1 cellular context compared by ENCODE assay signal in genomic region chr1:21439721-21440629, GRCh38.
A peak's percentile ranks its signal among the peaks of the same experiment; 100 is the strongest.
TF ChIP-seq lines count a peak whose summit lies in the region.

Gene NBPF3 (plus strand): TSS chr1:21440137. CDS start chr1:21445087, 4,950 bp downstream.

TF ChIP-seq in HEK293, 187 proteins besides CTCF, POLR2A, EP300 and RAD21 (continued from another document):
- TF ChIP-seq BCL6B (tag by site-specific recombination; IDR thresholded peaks at IDR 0.05): no peak
- no peak for TF ChIP-seq ZNF596 (tag by site-specific recombination; IDR thresholded peaks at IDR 0.05)
- 0 out of 2 replicates have a peak, but pooled peaks have one; percentile 34 for TF ChIP-seq MZF1 (tag by site-specific recombination; IDR thresholded peaks at IDR 0.05; ENCODE audit: borderline replicate concordance)
- no peak for TF ChIP-seq AEBP2 (tag by site-specific recombination; IDR thresholded peaks at IDR 0.05; ENCODE audit: borderline replicate concordance)
- TF ChIP-seq ZNF335 (tag by site-specific recombination; conservative IDR thresholded peaks at IDR 0.05): peak; percentile 90; the same call in 1 of the 2 replicates
- peak; percentile 83 for TF ChIP-seq ZBTB8A (tag by site-specific recombination; IDR thresholded peaks at IDR 0.05)
- peak; percentile 92 for TF ChIP-seq KLF10 (tag by site-specific recombination; IDR thresholded peaks at IDR 0.05)
- no peak for TF ChIP-seq ZNF184 (tag by site-specific recombination; IDR thresholded peaks at IDR 0.05)
- no peak for TF ChIP-seq ZNF610 (tag by site-specific recombination; IDR thresholded peaks at IDR 0.05; ENCODE audit: borderline replicate concordance)
- TF ChIP-seq ZNF658 (tag by site-specific recombination; IDR thresholded peaks at IDR 0.05): no peak
- TF ChIP-seq SCRT1 (tag by site-specific recombination; IDR thresholded peaks at IDR 0.05; ENCODE audit: borderline replicate concordance): peak; percentile 89; the same call in 1 of the 2 replicates
- TF ChIP-seq ZNF211 (tag by site-specific recombination; IDR thresholded peaks at IDR 0.05; ENCODE audit: low read depth): no peak
- TF ChIP-seq ZNF202 (tag by site-specific recombination; IDR thresholded peaks at IDR 0.05; ENCODE audit: borderline replicate concordance): no peak
- peak; percentile 32; the same call in 1 of the 2 replicates for TF ChIP-seq ZFP69B (tag by site-specific recombination; IDR thresholded peaks at IDR 0.05)
- TF ChIP-seq PRDM1 (tag by site-specific recombination; IDR thresholded peaks at IDR 0.05): no peak
- no peak for TF ChIP-seq WT1 (tag by site-specific recombination; IDR thresholded peaks at IDR 0.05)
- no peak for TF ChIP-seq YY2 (tag by site-specific recombination; IDR thresholded peaks at IDR 0.05)
